ENCODE assay signal across 21 cellular contexts in the genomic region with DNA sequence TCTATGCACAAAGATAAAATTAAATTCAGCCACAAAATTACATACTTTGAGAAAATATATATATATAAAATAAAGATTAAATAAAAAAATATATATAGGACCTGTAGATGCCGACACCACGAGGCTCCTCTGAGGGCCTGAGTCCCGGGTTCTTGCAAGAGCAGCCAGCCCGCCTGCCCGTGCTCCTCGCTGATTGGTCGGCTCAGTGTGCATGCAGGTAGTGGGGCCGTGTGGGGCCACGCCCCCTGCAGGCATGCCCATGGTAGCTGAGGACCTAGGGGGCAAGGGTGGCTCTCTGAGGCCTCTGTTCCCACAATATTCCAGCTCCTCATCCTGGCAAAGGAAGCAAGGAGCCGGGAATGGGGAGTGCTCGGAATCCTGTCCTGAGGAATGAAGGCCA.
A peak's percentile ranks its signal among the peaks of the same experiment; 100 is the strongest.
DNase-seq lines count a peak whose midpoint lies in the region; ATAC-seq, FAIRE-seq and TF ChIP-seq lines count a peak whose summit lies in the region.
"Had no signal": no experiment of that assay in that cellular context is flagged by ENCODE, and none has a peak within 500 bp of the region (broad histone marks: within the 10 kb centered on the region; RNA-seq: fewer than 3 reads in every experiment).

No MANE protein-coding gene starts in this region.

- TF ChIP-seq EP300 in SK-N-SH (IDR thresholded peaks at IDR 0.05; ENCODE audit: borderline replicate concordance in 1 of 2, low read depth in 1 of 2, low read length in 1 of 2) (no peak), K562 (IDR thresholded peaks at IDR 0.05; ENCODE audit: low read length) (no peak)

- POLR2A ChIA-PET in SK-N-SH (lab: Yijun Ruan, JAX) = no interaction called here
- POLR2A ChIA-PET in K562 (lab: Yijun Ruan, JAX) = no interaction called here

- H2AFZ ChIP-seq in SK-N-SH (ENCODE audit: low read depth) (no peak overlapping the region), K562 (ENCODE audit: low read depth, low read length) (no peak overlapping the region)
- H2AFZ ChIP-seq: GM23248 had no signal

- no peak for FAIRE-seq in K562 (lab: Jason Lieb, UNC)
- FAIRE-seq: A549, D721Med, G401.6, GM12891, GM18507, H54, HepG2 had no signal

- no peaks in the 10 kb centered on the region for H4K20me1 ChIP-seq in SK-N-SH (ENCODE audit: insufficient read depth)
- H4K20me1 ChIP-seq in K562 (replicated peaks; ENCODE audit: control insufficient read depth, insufficient read depth, low read length) = no peaks in the 10 kb centered on the region

- intact Hi-C loops in K562 (cut with micrococcal nuclease) = no loop called here
- intact Hi-C loops in testis (cut with DNase I; ENCODE audit: low total_unique reads) = no loop called here

- H3K79me2 ChIP-seq in SK-N-SH (ENCODE audit: insufficient read depth) = no peaks in the 10 kb centered on the region
- H3K79me2 ChIP-seq in K562 (ENCODE audit: control insufficient read depth, insufficient read depth, low read length) = peaks cover 5% of the 10 kb centered on the region; the same call in 1 of the 3 replicates

- H3K9ac ChIP-seq in SK-N-SH (no peak overlapping the region), K562 (ENCODE audit: insufficient read depth in 1 of 2, low read depth in 2 of 2, low read length in 2 of 2) (no peak overlapping the region)
- H3K9ac ChIP-seq: GM23248 had no signal

- H3K4me3 ChIP-seq in SK-N-SH (ENCODE audit: low read depth in 2 of 2, low read length in 1 of 2) = no peak overlapping the region
- no peak overlapping the region for H3K4me3 ChIP-seq in K562
- no peak overlapping the region for H3K4me3 ChIP-seq in testis
- H3K4me3 ChIP-seq: A549, GM23248 had no signal

- DNase-seq in SK-N-SH (peak; percentile 7), K562 (ENCODE audit: extremely low read depth in 1 of 4, low spot score in 3 of 4) (peak in 3 of 4 experiments; percentile 11 to 21 (median 12)), iPS-NIHi11 (ENCODE audit: low spot score) (peak; percentile 29), testis (peak; percentile 28), NCI-H510A treated with DMSO at 0.1 percent for 48 hours (lab: John Stamatoyannopoulos, UW) (no peak), NCI-H2196 (lab: John Stamatoyannopoulos, UW; ENCODE audit: unreplicated experiment) (no peak)
- DNase-seq: AML-193; Caco-2; CD4-positive, alpha-beta T cell; GM23248 had no signal

- H3K9me1 ChIP-seq in K562 (ENCODE audit: control insufficient read depth, insufficient read depth, low read length) = no peaks in the 10 kb centered on the region

- TF ChIP-seq POLR2A in K562 (conservative IDR thresholded peaks at IDR 0.05) = no peak
- TF ChIP-seq POLR2A in testis (IDR thresholded peaks at IDR 0.05) = no peak

- H3K36me3 ChIP-seq in SK-N-SH (replicated peaks in 1 of 2; ENCODE audit: control insufficient read depth in 1 of 2, insufficient read depth in 2 of 2, low read length in 1 of 2) = no peaks in the 10 kb centered on the region
- peaks cover 5% of the 10 kb centered on the region; the same call in 2 of the 3 replicates for H3K36me3 ChIP-seq in K562 (ENCODE audit: control insufficient read depth, insufficient read depth, low read length)
- H3K36me3 ChIP-seq in testis (ENCODE audit: low read depth, missing control alignments) = no peaks in the 10 kb centered on the region

- WGBS in SK-N-SH (ENCODE audit: low lambda C conversion rate) = 31% methylated on average over 9 of the region's 11 CpGs
- 83% methylated on average over 11 of the region's 11 CpGs for whole genome bisulfite sequencing in K562 (ENCODE audit: insufficient coverage, low coverage, missing lambda C conversion rate)
- 54 to 81% methylated on average over 6 to 9 of the region's 11 CpGs for WGBS in testis, 2 donors

- ATAC-seq in SK-N-SH treated with all-trans-retinoic acid at 6 μM for 48 hours (no peak), K562 (no peak), GM19351 (IDR thresholded peaks at IDR 0.05; ENCODE audit: unreplicated experiment) (no peak)
- ATAC-seq: A549, HepG2 had no signal

- TF ChIP-seq CTCF in SK-N-SH (IDR thresholded peaks at IDR 0.05) (no peak), K562 (IDR thresholded peaks at IDR 0.05 in 2 of 3, conservative IDR thresholded peaks at IDR 0.05 in 1 of 3; ENCODE audit: insufficient read depth in 2 of 3, low read depth in 1 of 3, low read length in 3 of 3) (no peak), testis (IDR thresholded peaks at IDR 0.05) (no peak)

- H3K4me2 ChIP-seq in SK-N-SH (no peak overlapping the region), K562 (ENCODE audit: insufficient read depth, low read length) (no peak overlapping the region)
- H3K4me2 ChIP-seq: A549 had no signal

- in situ Hi-C loops in K562 (cut with MboI) = no loop called here

- H3K27ac ChIP-seq in SK-N-SH (ENCODE audit: low read depth in 2 of 2, low read length in 1 of 2) (no peak overlapping the region), K562 (ENCODE audit: extremely low read depth, low read depth, low read length) (no peak overlapping the region), testis (no peak overlapping the region)
- H3K27ac ChIP-seq: 22Rv1, A549, C4-2B, GM23248 had no signal

- CTCF ChIA-PET in SK-N-SH (lab: Yijun Ruan, JAX) (no interaction called here), K562 (lab: Yijun Ruan, JAX; ENCODE audit: low intra/inter-chr PET ratio) (no interaction called here)

- no peaks in the 10 kb centered on the region for H3K4me1 ChIP-seq in SK-N-SH (ENCODE audit: control insufficient read depth in 1 of 2, insufficient read depth in 2 of 2, low read depth in 1 of 2, low read length in 1 of 2)
- H3K4me1 ChIP-seq in K562 (replicated peaks in 1 of 2; ENCODE audit: control insufficient read depth in 2 of 2, insufficient read depth in 2 of 2, low read length in 2 of 2) = peaks cover 4 to 11% of the 10 kb centered on the region in 2 experiments
- no peaks in the 10 kb centered on the region for H3K4me1 ChIP-seq in testis
- H3K4me1 ChIP-seq: A549 had no signal

- no peak for TF ChIP-seq RAD21 in SK-N-SH (IDR thresholded peaks at IDR 0.05; ENCODE audit: low read length)
- no peak for TF ChIP-seq RAD21 in K562 (CRISPR knock-in tag; conservative IDR thresholded peaks at IDR 0.05 in 1 of 2, IDR thresholded peaks at IDR 0.05 in 1 of 2)

- no peaks in the 10 kb centered on the region for H3K9me3 ChIP-seq in SK-N-SH
- 0 out of 2 replicates have a peak, but pooled peaks cover 1% of the 10 kb centered on the region for H3K9me3 ChIP-seq in K562 (replicated peaks; ENCODE audit: control insufficient read depth, insufficient read depth, low read depth, low read length)
- H3K9me3 ChIP-seq in testis = no peaks in the 10 kb centered on the region
- H3K9me3 ChIP-seq: A549, Caco-2 had no signal

- no peaks in the 10 kb centered on the region for H3F3A ChIP-seq in SK-N-SH (replicated peaks; ENCODE audit: insufficient read depth)

- no peaks in the 10 kb centered on the region for H3K9me2 ChIP-seq in SK-N-SH

- BruUV-seq in K562 (replicated peaks; lab: Mats Ljungman, UMichigan) = no TSS peak

- H3K27me3 ChIP-seq in SK-N-SH (ENCODE audit: insufficient read depth) (no peaks in the 10 kb centered on the region), K562 (ENCODE audit: control insufficient read depth in 2 of 2, insufficient read depth in 2 of 2, low read length in 2 of 2) (no peaks in the 10 kb centered on the region), testis (no peaks in the 10 kb centered on the region)

TF ChIP-seq in SK-N-SH, 30 proteins besides CTCF, POLR2A, EP300 and RAD21:
- TF ChIP-seq POLR2AphosphoS5 (IDR thresholded peaks at IDR 0.05; ENCODE audit: low read depth, low read length) (no peak), SMC3 (IDR thresholded peaks at IDR 0.05; ENCODE audit: low read depth, low read length) (no peak), TCF12 (IDR thresholded peaks at IDR 0.05) (no peak), NFIC (IDR thresholded peaks at IDR 0.05; ENCODE audit: borderline replicate concordance) (no peak)

TF ChIP-seq in SK-N-SH treated with all-trans-retinoic acid at 6 μM for 48 hours, 23 proteins besides CTCF, POLR2A, EP300 and RAD21:
- TF ChIP-seq GLIS3 (CRISPR knock-in tag; IDR thresholded peaks at IDR 0.05) (no peak), BACH2 (CRISPR knock-in tag; IDR thresholded peaks at IDR 0.05; ENCODE audit: borderline replicate concordance) (no peak)

TF ChIP-seq in K562, 482 proteins besides CTCF, POLR2A, EP300 and RAD21 (continues in another document):
- TF ChIP-seq ATF7 (IDR thresholded peaks at IDR 0.05) (no peak), ZNF232 (CRISPR knock-in tag; IDR thresholded peaks at IDR 0.05) (no peak), YBX1 (IDR thresholded peaks at IDR 0.05) (no peak), PHTF2 (CRISPR knock-in tag; IDR thresholded peaks at IDR 0.05) (no peak), TAF9B (IDR thresholded peaks at IDR 0.05; ENCODE audit: partially characterized antibody) (no peak), PCBP2 (IDR thresholded peaks at IDR 0.05; ENCODE audit: low read depth, low read length, poor library complexity, severe bottlenecking) (no peak), SMAD3 (CRISPR knock-in tag; conservative IDR thresholded peaks at IDR 0.05) (no peak), ZNF41 (CRISPR knock-in tag; conservative IDR thresholded peaks at IDR 0.05) (no peak), PURB (CRISPR knock-in tag; IDR thresholded peaks at IDR 0.05; ENCODE audit: low read depth) (no peak), SAFB2 (IDR thresholded peaks at IDR 0.05; ENCODE audit: borderline replicate concordance, low read depth, low read length, severe bottlenecking) (no peak)
- TF ChIP-seq, protein P1, sequence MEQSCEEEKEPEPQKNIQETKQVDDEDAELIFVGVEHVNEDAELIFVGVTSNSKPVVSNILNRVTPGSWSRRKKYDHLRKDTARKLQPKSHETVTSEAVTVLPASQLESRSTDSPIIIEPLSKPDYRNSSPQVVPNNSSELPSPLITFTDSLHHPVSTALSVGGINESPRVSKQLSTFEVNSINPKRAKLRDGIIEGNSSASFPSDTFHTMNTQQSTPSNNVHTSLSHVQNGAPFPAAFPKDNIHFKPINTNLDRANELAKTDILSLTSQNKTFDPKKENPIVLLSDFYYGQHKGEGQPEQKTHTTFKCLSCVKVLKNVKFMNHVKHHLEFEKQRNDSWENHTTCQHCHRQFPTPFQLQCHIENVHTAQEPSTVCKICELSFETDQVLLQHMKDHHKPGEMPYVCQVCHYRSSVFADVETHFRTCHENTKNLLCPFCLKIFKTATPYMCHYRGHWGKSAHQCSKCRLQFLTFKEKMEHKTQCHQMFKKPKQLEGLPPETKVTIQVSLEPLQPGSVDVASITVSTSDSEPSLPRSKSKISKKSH (CRISPR knock-in tag; IDR thresholded peaks at IDR 0.05) = no peak
- TF ChIP-seq, protein P2, sequence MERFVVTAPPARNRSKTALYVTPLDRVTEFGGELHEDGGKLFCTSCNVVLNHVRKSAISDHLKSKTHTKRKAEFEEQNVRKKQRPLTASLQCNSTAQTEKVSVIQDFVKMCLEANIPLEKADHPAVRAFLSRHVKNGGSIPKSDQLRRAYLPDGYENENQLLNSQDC (CRISPR knock-in tag; IDR thresholded peaks at IDR 0.05) = no peak

Comparison
In these comparisons a context has a peak if more than half of its experiments do, and no peak if none do; other contexts are left out.
1. DNase-seq: peak in SK-N-SH (single experiment), K562 (3 of 4), iPS-NIHi11 (single experiment) and testis (single experiment); none in NCI-H510A treated with DMSO at 0.1 percent for 48 hours (single experiment) and NCI-H2196 (single experiment).